Comparison of ENCODE assay signal across 9 cellular contexts in genomic region chr17:40551091-40551873, GRCh38. TPM values are rescaled to one million over a fixed set of nuclear protein-coding genes. Genes with fewer than 3 reads are reported as not detected.
DNase-seq lines count a peak whose midpoint lies in the region; ATAC-seq and TF ChIP-seq lines count a peak whose summit lies in the region.
"Had no signal": no experiment of that assay in that cellular context is flagged by ENCODE, and none has a peak within 500 bp of the region (broad histone marks: within the 10 kb centered on the region; RNA-seq: fewer than 3 reads in every experiment).

No MANE protein-coding gene starts in this region.

- peaks cover 57% of the 10 kb centered on the region for H3K36me3 Mint-ChIP-seq in activated B cell treated with CpG ODN at 0.5 μM for 24 hours (ENCODE audit: low read depth)

- ATAC-seq in activated B cell treated with CpG ODN at 0.5 μM for 24 hours (ENCODE audit: low read depth) (no peak), GM19035 (IDR thresholded peaks at IDR 0.05; ENCODE audit: unreplicated experiment) (no peak)

- CTCF ChIA-PET in activated B cell treated with CpG ODN at 0.5 μM for 24 hours (lab: Charles Lee), result interaction anchor here (1.4 to 16.7 kb wide), 4 partner anchors 9 to 1111 kb away, joined by 4 to 426 read pairs (median 58); no protein-coding TSS in a partner anchor

- peaks cover 100% of the 10 kb centered on the region for H3K4me1 Mint-ChIP-seq in activated B cell treated with CpG ODN at 0.5 μM for 24 hours

- intact Hi-C loops in activated B cell treated with CpG ODN at 0.5 μM for 24 hours (cut with micrococcal nuclease), result loop anchor here (5.0 kb wide), 2 partner anchors 154 to 189 kb away; partner anchors contain the start of gene GJD3

- POLR2A ChIA-PET in activated B cell treated with CpG ODN at 0.5 μM for 24 hours (lab: Charles Lee), result interaction anchor here (0.6 to 40.7 kb wide), 12 partner anchors 2 to 1111 kb away, joined by 3 to 1885 read pairs (median 4); partner anchors contain the start of genes CCR7 and TOP2A

- no peak for TF ChIP-seq CTCF in activated B cell treated with CpG ODN at 0.5 μM for 24 hours (IDR thresholded peaks at IDR 0.05)

- no peaks in the 10 kb centered on the region for H3K27me3 Mint-ChIP-seq in activated B cell treated with CpG ODN at 0.5 μM for 24 hours

- H3K9me3 Mint-ChIP-seq in activated B cell treated with CpG ODN at 0.5 μM for 24 hours, result no peaks in the 10 kb centered on the region

- H3K4me3 ChIP-seq in skeletal muscle cell (ENCODE audit: low read depth, low read length), result peak overlapping the region; percentile 3

- DNase-seq in GM04503 (ENCODE audit: low read depth) (peak; percentile 99), activated B cell treated with CpG ODN at 0.5 μM for 24 hours (peak; percentile 19), fibroblast of the conjunctiva (ENCODE audit: low read depth) (peak; percentile 99), skeletal muscle cell (ENCODE audit: low read depth) (peak; percentile 99), NCI-H748 (lab: John Stamatoyannopoulos, UW; ENCODE audit: unreplicated experiment) (no peak), NCI-H1694 treated with DMSO at 0.1 percent for 48 hours (lab: John Stamatoyannopoulos, UW) (no peak), GM19238 (ENCODE audit: insufficient read length, low spot score) (no peak)

- peak overlapping the region; percentile 99 for H3K27ac Mint-ChIP-seq in activated B cell treated with CpG ODN at 0.5 μM for 24 hours

- peak overlapping the region; percentile 30 for H3K4me3 Mint-ChIP-seq in activated B cell treated with CpG ODN at 0.5 μM for 24 hours

RNA-seq across cellular contexts. Expression of gene CCR7, which starts 14.0 kb away (rescaled TPM):
- 572 and 573 TPM in 2 replicates for total RNA-seq in activated B cell treated with CpG ODN at 0.5 μM for 24 hours
- total RNA-seq: epithelial cell of proximal tubule had no signal

RNA-seq across cellular contexts. Expression of gene TNS4, which starts 49.9 kb away (rescaled TPM):
- 0.18 TPM in 1 of 2 replicates, not detected in the other for total RNA-seq in activated B cell treated with CpG ODN at 0.5 μM for 24 hours
- total RNA-seq: epithelial cell of proximal tubule had no signal

Comparison
In these comparisons a context has a peak if more than half of its experiments do, and no peak if none do; other contexts are left out.
1. DNase-seq: peak in GM04503 (single experiment), activated B cell treated with CpG ODN at 0.5 μM for 24 hours (single experiment), fibroblast of the conjunctiva (single experiment) and skeletal muscle cell (single experiment); none in NCI-H748 (single experiment), NCI-H1694 treated with DMSO at 0.1 percent for 48 hours (single experiment) and GM19238 (single experiment).